Comparison of ENCODE assay signal across 2 cellular contexts in genomic region chr17:43531955-43532354, GRCh38.
TF ChIP-seq lines count a peak whose summit lies in the region.

No MANE protein-coding gene starts in this region.

TF ChIP-seq in HepG2, 621 proteins besides CTCF, POLR2A, EP300 and RAD21 (continues in another document):
- no peak for TF ChIP-seq ZNF468 (CRISPR knock-in tag; IDR thresholded peaks at IDR 0.05)
- peak; percentile 38; the same call in 1 of the 2 replicates for TF ChIP-seq ZNF24 (IDR thresholded peaks at IDR 0.05)
- no peak for TF ChIP-seq ZFP36L2 (CRISPR knock-in tag; IDR thresholded peaks at IDR 0.05)
- TF ChIP-seq, protein P1, sequence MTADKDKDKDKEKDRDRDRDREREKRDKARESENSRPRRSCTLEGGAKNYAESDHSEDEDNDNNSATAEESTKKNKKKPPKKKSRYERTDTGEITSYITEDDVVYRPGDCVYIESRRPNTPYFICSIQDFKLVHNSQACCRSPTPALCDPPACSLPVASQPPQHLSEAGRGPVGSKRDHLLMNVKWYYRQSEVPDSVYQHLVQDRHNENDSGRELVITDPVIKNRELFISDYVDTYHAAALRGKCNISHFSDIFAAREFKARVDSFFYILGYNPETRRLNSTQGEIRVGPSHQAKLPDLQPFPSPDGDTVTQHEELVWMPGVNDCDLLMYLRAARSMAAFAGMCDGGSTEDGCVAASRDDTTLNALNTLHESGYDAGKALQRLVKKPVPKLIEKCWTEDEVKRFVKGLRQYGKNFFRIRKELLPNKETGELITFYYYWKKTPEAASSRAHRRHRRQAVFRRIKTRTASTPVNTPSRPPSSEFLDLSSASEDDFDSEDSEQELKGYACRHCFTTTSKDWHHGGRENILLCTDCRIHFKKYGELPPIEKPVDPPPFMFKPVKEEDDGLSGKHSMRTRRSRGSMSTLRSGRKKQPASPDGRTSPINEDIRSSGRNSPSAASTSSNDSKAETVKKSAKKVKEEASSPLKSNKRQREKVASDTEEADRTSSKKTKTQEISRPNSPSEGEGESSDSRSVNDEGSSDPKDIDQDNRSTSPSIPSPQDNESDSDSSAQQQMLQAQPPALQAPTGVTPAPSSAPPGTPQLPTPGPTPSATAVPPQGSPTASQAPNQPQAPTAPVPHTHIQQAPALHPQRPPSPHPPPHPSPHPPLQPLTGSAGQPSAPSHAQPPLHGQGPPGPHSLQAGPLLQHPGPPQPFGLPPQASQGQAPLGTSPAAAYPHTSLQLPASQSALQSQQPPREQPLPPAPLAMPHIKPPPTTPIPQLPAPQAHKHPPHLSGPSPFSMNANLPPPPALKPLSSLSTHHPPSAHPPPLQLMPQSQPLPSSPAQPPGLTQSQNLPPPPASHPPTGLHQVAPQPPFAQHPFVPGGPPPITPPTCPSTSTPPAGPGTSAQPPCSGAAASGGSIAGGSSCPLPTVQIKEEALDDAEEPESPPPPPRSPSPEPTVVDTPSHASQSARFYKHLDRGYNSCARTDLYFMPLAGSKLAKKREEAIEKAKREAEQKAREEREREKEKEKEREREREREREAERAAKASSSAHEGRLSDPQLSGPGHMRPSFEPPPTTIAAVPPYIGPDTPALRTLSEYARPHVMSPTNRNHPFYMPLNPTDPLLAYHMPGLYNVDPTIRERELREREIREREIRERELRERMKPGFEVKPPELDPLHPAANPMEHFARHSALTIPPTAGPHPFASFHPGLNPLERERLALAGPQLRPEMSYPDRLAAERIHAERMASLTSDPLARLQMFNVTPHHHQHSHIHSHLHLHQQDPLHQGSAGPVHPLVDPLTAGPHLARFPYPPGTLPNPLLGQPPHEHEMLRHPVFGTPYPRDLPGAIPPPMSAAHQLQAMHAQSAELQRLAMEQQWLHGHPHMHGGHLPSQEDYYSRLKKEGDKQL (CRISPR knock-in tag; IDR thresholded peaks at IDR 0.05; ENCODE audit: low read depth), result 0 out of 2 replicates have a peak, but pooled peaks have one; percentile 31
- no peak for TF ChIP-seq GABPA (IDR thresholded peaks at IDR 0.05; ENCODE audit: low read depth, low read length)
- TF ChIP-seq GABPA (CRISPR knock-in tag; IDR thresholded peaks at IDR 0.05; ENCODE audit: low read depth), result peak; percentile 17; the same call in 1 of the 2 replicates
- TF ChIP-seq ATM (IDR thresholded peaks at IDR 0.05; ENCODE audit: borderline replicate concordance), result no peak
- TF ChIP-seq ZNF230 (CRISPR knock-in tag; IDR thresholded peaks at IDR 0.05), result no peak
- TF ChIP-seq, protein P2, sequence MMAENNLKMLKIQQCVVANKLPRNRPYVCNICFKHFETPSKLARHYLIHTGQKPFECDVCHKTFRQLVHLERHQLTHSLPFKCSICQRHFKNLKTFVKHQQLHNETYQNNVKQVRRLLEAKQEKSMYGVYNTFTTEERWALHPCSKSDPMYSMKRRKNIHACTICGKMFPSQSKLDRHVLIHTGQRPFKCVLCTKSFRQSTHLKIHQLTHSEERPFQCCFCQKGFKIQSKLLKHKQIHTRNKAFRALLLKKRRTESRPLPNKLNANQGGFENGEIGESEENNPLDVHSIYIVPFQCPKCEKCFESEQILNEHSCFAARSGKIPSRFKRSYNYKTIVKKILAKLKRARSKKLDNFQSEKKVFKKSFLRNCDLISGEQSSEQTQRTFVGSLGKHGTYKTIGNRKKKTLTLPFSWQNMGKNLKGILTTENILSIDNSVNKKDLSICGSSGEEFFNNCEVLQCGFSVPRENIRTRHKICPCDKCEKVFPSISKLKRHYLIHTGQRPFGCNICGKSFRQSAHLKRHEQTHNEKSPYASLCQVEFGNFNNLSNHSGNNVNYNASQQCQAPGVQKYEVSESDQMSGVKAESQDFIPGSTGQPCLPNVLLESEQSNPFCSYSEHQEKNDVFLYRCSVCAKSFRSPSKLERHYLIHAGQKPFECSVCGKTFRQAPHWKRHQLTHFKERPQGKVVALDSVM (CRISPR knock-in tag; IDR thresholded peaks at IDR 0.05), result peak; percentile 95
- no peak for TF ChIP-seq ZNF597 (CRISPR knock-in tag; IDR thresholded peaks at IDR 0.05)
- TF ChIP-seq FOSL1 (CRISPR knock-in tag; IDR thresholded peaks at IDR 0.05; ENCODE audit: borderline replicate concordance), result peak; percentile 90
- TF ChIP-seq RFX1 (IDR thresholded peaks at IDR 0.05), result no peak
- TF ChIP-seq, protein P3, sequence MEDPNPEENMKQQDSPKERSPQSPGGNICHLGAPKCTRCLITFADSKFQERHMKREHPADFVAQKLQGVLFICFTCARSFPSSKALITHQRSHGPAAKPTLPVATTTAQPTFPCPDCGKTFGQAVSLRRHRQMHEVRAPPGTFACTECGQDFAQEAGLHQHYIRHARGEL (CRISPR knock-in tag; IDR thresholded peaks at IDR 0.05), result no peak
- TF ChIP-seq RBM22 (optimal IDR thresholded peaks at IDR 0.05; ENCODE audit: low read length), result no peak
- TF ChIP-seq, protein P4, sequence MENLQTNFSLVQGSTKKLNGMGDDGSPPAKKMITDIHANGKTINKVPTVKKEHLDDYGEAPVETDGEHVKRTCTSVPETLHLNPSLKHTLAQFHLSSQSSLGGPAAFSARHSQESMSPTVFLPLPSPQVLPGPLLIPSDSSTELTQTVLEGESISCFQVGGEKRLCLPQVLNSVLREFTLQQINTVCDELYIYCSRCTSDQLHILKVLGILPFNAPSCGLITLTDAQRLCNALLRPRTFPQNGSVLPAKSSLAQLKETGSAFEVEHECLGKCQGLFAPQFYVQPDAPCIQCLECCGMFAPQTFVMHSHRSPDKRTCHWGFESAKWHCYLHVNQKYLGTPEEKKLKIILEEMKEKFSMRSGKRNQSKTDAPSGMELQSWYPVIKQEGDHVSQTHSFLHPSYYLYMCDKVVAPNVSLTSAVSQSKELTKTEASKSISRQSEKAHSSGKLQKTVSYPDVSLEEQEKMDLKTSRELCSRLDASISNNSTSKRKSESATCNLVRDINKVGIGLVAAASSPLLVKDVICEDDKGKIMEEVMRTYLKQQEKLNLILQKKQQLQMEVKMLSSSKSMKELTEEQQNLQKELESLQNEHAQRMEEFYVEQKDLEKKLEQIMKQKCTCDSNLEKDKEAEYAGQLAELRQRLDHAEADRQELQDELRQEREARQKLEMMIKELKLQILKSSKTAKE (CRISPR knock-in tag; IDR thresholded peaks at IDR 0.05; ENCODE audit: borderline replicate concordance), result no peak
- no peak for TF ChIP-seq RELA (CRISPR knock-in tag; IDR thresholded peaks at IDR 0.05)
- no peak for TF ChIP-seq ZNF777 (CRISPR knock-in tag; IDR thresholded peaks at IDR 0.05)
- TF ChIP-seq NKX3-1 (CRISPR knock-in tag; IDR thresholded peaks at IDR 0.05), result no peak

TF ChIP-seq in WTC11, 78 proteins besides CTCF, POLR2A, EP300 and RAD21:
- no peak for TF ChIP-seq ELF4 (CRISPR knock-in tag; IDR thresholded peaks at IDR 0.05; ENCODE audit: low read depth)
